Comparison of ENCODE assay signal across 19 cellular contexts in the genomic region with DNA sequence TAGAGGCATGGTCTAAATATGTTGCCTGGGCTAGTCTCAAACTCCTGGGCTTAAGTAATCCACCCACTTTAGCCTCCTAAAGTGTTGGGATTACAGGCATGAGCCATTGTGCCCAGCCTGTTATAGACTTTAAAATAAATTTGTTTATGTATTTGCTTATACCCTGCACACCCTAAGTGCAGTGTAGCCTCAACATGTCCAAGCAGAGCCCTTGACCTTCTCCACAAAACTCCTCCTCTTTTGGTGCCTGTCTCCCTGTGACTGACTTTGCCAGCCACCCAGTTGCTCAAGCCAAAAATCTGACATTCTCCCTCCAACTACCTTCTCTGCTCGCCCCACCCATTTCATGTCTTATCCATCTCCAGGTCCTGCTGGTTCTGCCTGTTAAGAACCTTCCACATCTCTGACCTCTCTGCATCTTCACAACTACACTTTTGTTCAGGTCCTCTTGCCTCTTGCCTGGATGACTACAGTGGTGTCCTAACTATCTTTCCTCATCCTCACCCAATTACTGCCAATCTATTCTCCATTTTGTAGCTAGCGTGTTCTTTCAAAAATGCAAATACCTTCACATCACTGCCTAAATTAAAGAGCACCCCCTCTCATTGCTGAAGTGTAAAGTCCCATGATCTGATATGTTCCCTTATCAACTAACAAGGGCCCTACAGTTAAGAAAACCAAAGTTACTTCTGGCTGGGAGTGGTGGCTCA.
"Had no signal": no experiment of that assay in that cellular context is flagged by ENCODE, and none has a peak within 500 bp of the region (broad histone marks: within the 10 kb centered on the region; RNA-seq: fewer than 3 reads in every experiment).

No MANE protein-coding gene starts in this region.

- H3K4me3 ChIP-seq: hepatocyte, left ventricle myocardium inferior, lower lobe of right lung, ovary had no signal

- DNase-seq: effector memory CD8-positive, alpha-beta T cell; foreskin melanocyte; head of caudate nucleus; kidney; left cardiac atrium; left ventricle myocardium inferior; lower lobe of right lung; mesendoderm; naive thymus-derived CD4-positive, alpha-beta T cell; nephron progenitor cell; ovary; right cardiac atrium; small intestine; stimulated activated CD4-positive, alpha-beta T cell treated with anti-CD3 and anti-CD28 coated beads, Interleukin-12 subunit alpha, Interleukin-12 subunit beta, amount 100 ng/mL, for 4 hours; stimulated activated naive CD4-positive, alpha-beta T cell treated with Interleukin-2 at 50 U/mL for 16 hours had no signal

- H2AFZ ChIP-seq: hepatocyte had no signal

- H3K27ac ChIP-seq: hepatocyte, left ventricle myocardium inferior, lower lobe of right lung, ovary had no signal

- H3K9me3 ChIP-seq: left ventricle myocardium inferior, lower lobe of right lung, ovary had no signal

- ATAC-seq: effector memory CD8-positive, alpha-beta T cell; left cardiac atrium; lower lobe of right lung; naive thymus-derived CD4-positive, alpha-beta T cell; right cardiac atrium had no signal

- H3K27me3 ChIP-seq: hepatocyte, ovary had no signal

- H3K36me3 Mint-ChIP-seq: naive thymus-derived CD4-positive, alpha-beta T cell; type B pancreatic cell had no signal

- H3K4me3 Mint-ChIP-seq: dendritic cell treated with granulocyte-macrophage colony-stimulating factor and Interleukin-4, amounts not matched to agents 40 ng/mL and 50 ng/mL, for 4 days; effector memory CD8-positive, alpha-beta T cell; naive thymus-derived CD4-positive, alpha-beta T cell; nephron progenitor cell; type B pancreatic cell had no signal

- H3K27me3 Mint-ChIP-seq: effector memory CD8-positive, alpha-beta T cell; progenitor cell of endocrine pancreas; type B pancreatic cell had no signal

- H3K79me2 ChIP-seq: hepatocyte had no signal

- H3K4me2 ChIP-seq: hepatocyte had no signal

- H3K9me3 Mint-ChIP-seq: dendritic cell treated with granulocyte-macrophage colony-stimulating factor and Interleukin-4, amounts not matched to agents 40 ng/mL and 50 ng/mL, for 4 days; effector memory CD8-positive, alpha-beta T cell; naive thymus-derived CD4-positive, alpha-beta T cell; nephron progenitor cell; type B pancreatic cell had no signal

- H3K27ac Mint-ChIP-seq: dendritic cell treated with granulocyte-macrophage colony-stimulating factor and Interleukin-4, amounts not matched to agents 40 ng/mL and 50 ng/mL, for 4 days; nephron progenitor cell; progenitor cell of endocrine pancreas; type B pancreatic cell had no signal

- H3K36me3 ChIP-seq: left ventricle myocardium inferior, lower lobe of right lung, ovary had no signal
